In the genomic region with DNA sequence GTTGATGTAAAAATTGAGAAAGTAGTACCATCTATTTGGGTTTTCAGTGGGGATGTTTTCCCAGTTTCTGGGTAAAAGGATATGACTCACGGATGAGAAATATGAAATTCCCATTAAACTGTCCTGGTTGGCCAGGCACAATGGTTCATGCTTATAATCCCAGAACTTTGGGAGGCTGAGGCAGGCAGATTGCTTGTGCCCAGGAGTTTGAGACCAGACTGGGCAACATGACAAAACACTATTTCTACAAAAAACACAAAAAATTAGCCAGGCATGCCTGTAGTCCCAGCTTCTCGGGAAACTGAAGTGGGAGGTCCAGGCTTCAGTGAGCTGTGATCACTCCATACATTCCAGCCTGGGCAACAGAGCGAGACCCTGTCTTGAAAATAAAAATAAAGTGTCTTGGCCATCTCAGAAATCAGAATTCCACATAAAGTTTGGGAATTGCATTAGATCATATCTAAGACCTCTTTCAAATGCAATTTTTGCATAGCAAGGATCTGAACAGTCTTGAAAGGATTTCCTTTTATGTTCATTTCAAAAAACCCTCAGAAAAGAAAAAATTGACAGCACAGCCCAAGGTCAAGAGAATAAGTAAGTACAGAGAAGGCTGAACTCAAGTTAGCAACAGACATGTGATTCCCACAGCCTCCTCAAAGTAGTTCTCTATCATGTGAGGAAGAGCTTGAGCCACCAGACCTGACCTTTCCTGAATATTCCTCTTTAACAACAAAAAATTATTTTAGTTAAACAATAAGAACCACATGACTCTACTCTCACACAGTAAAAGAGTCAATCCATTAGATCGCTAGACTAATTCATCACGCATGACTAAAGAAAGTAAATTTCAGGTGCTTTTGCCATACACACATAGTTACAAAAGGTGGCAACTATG, we compare ENCODE assay signal across 1 cellular context.
TF ChIP-seq lines count a peak whose summit lies in the region.

No MANE protein-coding gene starts in this region.

TF ChIP-seq in HCT116, 20 proteins besides CTCF, POLR2A, EP300 and RAD21 (continued from another document):
- peak; percentile 54; the same call in 1 of the 2 replicates for TF ChIP-seq JUND (IDR thresholded peaks at IDR 0.05)
- TF ChIP-seq TCF7L2 (IDR thresholded peaks at IDR 0.05; ENCODE audit: borderline replicate concordance, extremely low read depth, insufficient read depth, insufficient read length) = no peak
- 0 out of 2 replicates have a peak, but pooled peaks have one; percentile 18 for TF ChIP-seq CBX3 (IDR thresholded peaks at IDR 0.05; ENCODE audit: low read depth)
- TF ChIP-seq EZH2 (IDR thresholded peaks at IDR 0.05) = no peak
- TF ChIP-seq POLR2AphosphoS5 (IDR thresholded peaks at IDR 0.05; ENCODE audit: low read depth, low read length) = no peak
- TF ChIP-seq EZH2phosphoT487 (IDR thresholded peaks at IDR 0.05; ENCODE audit: borderline replicate concordance) = no peak
- TF ChIP-seq FOSL1 (IDR thresholded peaks at IDR 0.05; ENCODE audit: low read depth) = peak; percentile 86
- 0 out of 2 replicates have a peak, but pooled peaks have one; percentile 28 for TF ChIP-seq SIN3A (IDR thresholded peaks at IDR 0.05; ENCODE audit: low read depth)
- TF ChIP-seq, protein P1, sequence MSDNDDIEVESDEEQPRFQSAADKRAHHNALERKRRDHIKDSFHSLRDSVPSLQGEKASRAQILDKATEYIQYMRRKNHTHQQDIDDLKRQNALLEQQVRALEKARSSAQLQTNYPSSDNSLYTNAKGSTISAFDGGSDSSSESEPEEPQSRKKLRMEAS (IDR thresholded peaks at IDR 0.05) = 0 out of 2 replicates have a peak, but pooled peaks have one; percentile 18
- TF ChIP-seq ZNF274 (IDR thresholded peaks at IDR 0.05; ENCODE audit: low read depth, low read length) = no peak
- no peak for TF ChIP-seq ZFX (IDR thresholded peaks at IDR 0.05)
